8 cellular contexts compared by ENCODE assay signal in genomic region chr12:34123092-34123491, GRCh38.
A peak's percentile ranks its signal among the peaks of the same experiment; 100 is the strongest.
DNase-seq lines count a peak whose midpoint lies in the region; ATAC-seq and TF ChIP-seq lines count a peak whose summit lies in the region.
"Not testable (repeated sequence)": the region's sequence is repeated elsewhere in the genome, so short reads cannot be mapped to it uniquely, and the experiment has no call there.

No MANE protein-coding gene starts in this region.

- H3K27me3 Mint-ChIP-seq in glutamatergic neuron (ENCODE audit: unreplicated experiment), result not testable (repeated sequence)

- H2AFZ ChIP-seq in parathyroid adenoma, result not testable (repeated sequence)

- DNase-seq in A172 (ENCODE audit: low spot score) (peak; percentile 26), NCI-H146 (lab: John Stamatoyannopoulos, UW) (peak; percentile 23), T follicular helper cell (ENCODE audit: low read depth) (peak; percentile 20)
- not testable (repeated sequence) for DNase-seq in ascending aorta (ENCODE audit: low spot score in 2 of 2); glutamatergic neuron

- H3K4me1 ChIP-seq in ascending aorta, parathyroid adenoma: not testable (repeated sequence)

- intact Hi-C loops in ascending aorta (cut with DNase I), result not testable (repeated sequence)

- H3K36me3 ChIP-seq in ascending aorta; parathyroid adenoma (ENCODE audit: control insufficient read depth, insufficient read depth, low read length): not testable (repeated sequence)

- H3K4me2 ChIP-seq in parathyroid adenoma (ENCODE audit: low read length), result not testable (repeated sequence)

- not testable (repeated sequence) for H3K79me2 ChIP-seq in parathyroid adenoma

- peak; percentile 63 for ATAC-seq in HG02852 (IDR thresholded peaks at IDR 0.05; ENCODE audit: unreplicated experiment)

- H3K36me3 Mint-ChIP-seq in glutamatergic neuron (ENCODE audit: unreplicated experiment), result not testable (repeated sequence)

- not testable (repeated sequence) for H3K27me3 ChIP-seq in ascending aorta; parathyroid adenoma (ENCODE audit: control insufficient read depth, insufficient read depth, low read length)

- H3K27ac ChIP-seq in ascending aorta, parathyroid adenoma: not testable (repeated sequence)

- H3K9me3 Mint-ChIP-seq in glutamatergic neuron (ENCODE audit: unreplicated experiment), result not testable (repeated sequence)

- not testable (repeated sequence) for H3K4me3 ChIP-seq in ascending aorta; parathyroid adenoma (ENCODE audit: low read depth, low read length)

- H3K27ac Mint-ChIP-seq in glutamatergic neuron (ENCODE audit: unreplicated experiment), result not testable (repeated sequence)

- H3K9me3 ChIP-seq in ascending aorta; parathyroid adenoma (ENCODE audit: control insufficient read depth, low read length): not testable (repeated sequence)

- H3K9ac ChIP-seq in parathyroid adenoma, result not testable (repeated sequence)

- H3K4me1 Mint-ChIP-seq in glutamatergic neuron (ENCODE audit: low read depth, unreplicated experiment), result not testable (repeated sequence)

- peak; percentile 78 for TF ChIP-seq CTCF in GM12872 (IDR thresholded peaks at IDR 0.05; ENCODE audit: insufficient read depth, low read depth, low read length)
- peak; percentile 34 to 75 (median 74) for TF ChIP-seq CTCF in ascending aorta (IDR thresholded peaks at IDR 0.05)
- TF ChIP-seq CTCF in glutamatergic neuron (IDR thresholded peaks at IDR 0.05; ENCODE audit: partially characterized antibody, unreplicated experiment), result peak; percentile 78
- TF ChIP-seq CTCF in parathyroid adenoma (IDR thresholded peaks at IDR 0.05), result peak; percentile 76

- not testable (repeated sequence) for H3K4me3 Mint-ChIP-seq in glutamatergic neuron (ENCODE audit: unreplicated experiment)
